In the genomic region with DNA sequence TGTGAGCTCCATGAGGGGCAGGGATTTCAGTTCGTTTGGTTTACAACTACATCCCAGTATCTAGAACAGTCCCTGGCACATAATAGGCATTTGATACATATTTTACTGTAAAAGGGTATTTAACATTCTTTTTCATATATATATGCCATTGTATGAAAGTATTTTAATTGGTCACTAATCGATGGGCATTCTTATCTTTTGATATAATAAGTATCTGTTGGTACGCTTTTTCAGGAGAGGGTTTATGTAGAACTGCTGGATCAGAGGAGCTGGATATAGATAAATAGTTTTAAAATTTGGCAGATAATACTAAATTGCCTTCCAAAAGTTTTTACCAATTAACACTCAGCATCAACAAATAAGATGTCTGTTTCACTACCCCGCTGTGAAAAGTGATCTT, we compare ENCODE assay signal across 1 cellular context.
TF ChIP-seq lines count a peak whose summit lies in the region.

No MANE protein-coding gene starts in this region.

TF ChIP-seq in liver, 16 proteins besides CTCF, POLR2A, EP300 and RAD21 (continued from another document):
- TF ChIP-seq HNF4G (IDR thresholded peaks at IDR 0.05) = no peak
- TF ChIP-seq YY1 (IDR thresholded peaks at IDR 0.05) = no peak
